In the genomic region with DNA sequence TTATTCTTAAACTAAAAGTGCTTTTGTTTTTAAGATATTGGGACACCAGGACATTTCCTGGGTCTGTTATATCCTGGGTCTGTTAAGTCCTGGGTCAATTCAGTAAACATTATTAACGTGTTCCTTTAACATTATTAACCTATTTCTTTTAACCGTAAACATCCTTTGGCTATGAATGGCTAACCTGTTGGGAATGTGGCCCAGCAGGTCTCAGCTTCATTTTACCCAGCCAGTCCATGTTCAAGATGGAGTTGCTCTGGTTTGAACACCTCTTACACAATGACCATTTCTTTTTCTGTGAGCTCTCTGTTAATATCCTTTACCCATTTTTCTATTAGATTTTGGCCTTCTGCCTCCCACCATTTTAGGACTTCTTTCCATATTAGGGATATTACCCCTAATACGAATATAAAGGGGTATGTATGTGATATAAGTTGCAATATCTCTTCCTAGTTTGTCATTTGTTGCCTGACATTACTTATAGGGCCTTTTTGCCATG, we compare ENCODE assay signal across 23 cellular contexts.
DNase-seq lines count a peak whose midpoint lies in the region; ATAC-seq, FAIRE-seq and TF ChIP-seq lines count a peak whose summit lies in the region.
"Had no signal": no experiment of that assay in that cellular context is flagged by ENCODE, and none has a peak within 500 bp of the region (broad histone marks: within the 10 kb centered on the region; RNA-seq: fewer than 3 reads in every experiment).

No MANE protein-coding gene starts in this region.

- H3F3A ChIP-seq in smooth muscle cell (ENCODE audit: low read depth) = no peaks in the 10 kb centered on the region

- no peaks in the 10 kb centered on the region for H3K79me2 ChIP-seq in smooth muscle cell (ENCODE audit: low read depth)

- no peak overlapping the region for H3K27ac ChIP-seq in RWPE1
- no peak overlapping the region for H3K27ac ChIP-seq in foreskin keratinocyte
- peak overlapping the region; percentile 17 for H3K27ac ChIP-seq in smooth muscle cell (ENCODE audit: low read depth)
- H3K27ac ChIP-seq: SK-N-MC had no signal

- H3K4me3 ChIP-seq in smooth muscle cell = no peak overlapping the region
- H3K4me3 ChIP-seq: GM12878, GM23338, HAP-1, SK-N-MC had no signal

- H3K4me2 ChIP-seq in smooth muscle cell = no peak overlapping the region
- H3K4me2 ChIP-seq: GM23338 had no signal

- peaks cover 8% of the 10 kb centered on the region for H3K9me3 Mint-ChIP-seq in nephron progenitor cell
- H3K9me3 Mint-ChIP-seq: GM23338 had no signal

- no peaks in the 10 kb centered on the region for H3K27me3 Mint-ChIP-seq in nephron progenitor cell (ENCODE audit: low read depth, poor library complexity)

- no peaks in the 10 kb centered on the region for H3K9me3 ChIP-seq in smooth muscle cell (replicated peaks; ENCODE audit: low read depth)
- H3K9me3 ChIP-seq: BE2C, HAP-1 had no signal

- TF ChIP-seq POLR2A in GM12891 (IDR thresholded peaks at IDR 0.05; ENCODE audit: low read depth, low read length) = no peak

- no peak overlapping the region for H3K4me3 Mint-ChIP-seq in nephron progenitor cell
- H3K4me3 Mint-ChIP-seq: GM23338 had no signal

- CTCF ChIA-PET in RWPE1 (lab: Yijun Ruan, JAX) = interaction anchor here (0.6 kb wide), 1 partner anchor 22 kb away, joined by 3 read pairs; no protein-coding TSS in a partner anchor

- H3K27me3 ChIP-seq in foreskin keratinocyte (no peaks in the 10 kb centered on the region), smooth muscle cell (ENCODE audit: low read depth) (no peaks in the 10 kb centered on the region)
- H3K27me3 ChIP-seq: BE2C had no signal

- no peak for FAIRE-seq in GM12891 (lab: Jason Lieb, UNC)
- FAIRE-seq: GM12878, HTR-8/SVneo had no signal

- peak; percentile 7 for DNase-seq in ELF-1 (ENCODE audit: low read depth, low spot score)
- peak; percentile 13 for DNase-seq in RWPE1 (ENCODE audit: low spot score)
- DNase-seq in foreskin keratinocyte = peak in 1 of 2 donors; percentile 61
- no peak for DNase-seq in smooth muscle cell (lab: John Stamatoyannopoulos, UW; ENCODE audit: unreplicated experiment)
- DNase-seq in OCI-M1 (lab: John Stamatoyannopoulos, UW) = no peak
- DNase-seq in nephron progenitor cell = no peak
- no peak for DNase-seq in GM12891 (ENCODE audit: insufficient read length, low spot score)
- DNase-seq: BE2C, DMS79, MV-4-11, NCI-H1105 treated with DMSO at 0.1 percent for 48 hours, NCI-H2029 treated with DMSO at 0.1 percent for 48 hours, NCI-H2171, NCI-H345, NCI-H524 treated with DMSO at 0.1 percent for 48 hours, NCI-H82, SHP77 treated with DMSO at 0.1 percent for 48 hours, SW 1271 had no signal

- H3K4me1 Mint-ChIP-seq in nephron progenitor cell = no peaks in the 10 kb centered on the region
- H3K4me1 Mint-ChIP-seq: GM23338 had no signal

- H3K27ac Mint-ChIP-seq in nephron progenitor cell = no peak overlapping the region
- H3K27ac Mint-ChIP-seq: GM23338 had no signal

- 72% methylated on average over 3 of the region's 3 CpGs for WGBS in smooth muscle cell (ENCODE audit: low lambda C conversion rate)

- POLR2A ChIA-PET in RWPE1 (lab: Yijun Ruan, JAX; ENCODE audit: low non-redundant PET) = no interaction called here

- TF ChIP-seq CTCF in RWPE1 (conservative IDR thresholded peaks at IDR 0.05; ENCODE audit: low read depth) = no peak
- TF ChIP-seq CTCF in foreskin keratinocyte (conservative IDR thresholded peaks at IDR 0.05) = no peak
- TF ChIP-seq CTCF in smooth muscle cell (IDR thresholded peaks at IDR 0.05; ENCODE audit: borderline replicate concordance, insufficient read depth, poor library complexity, severe bottlenecking) = no peak
- TF ChIP-seq CTCF in nephron progenitor cell (IDR thresholded peaks at IDR 0.05) = no peak

- H3K4me1 ChIP-seq in foreskin keratinocyte (peaks cover 7% of the 10 kb centered on the region), smooth muscle cell (ENCODE audit: low read depth) (no peaks in the 10 kb centered on the region)
- H3K4me1 ChIP-seq: BE2C, HAP-1 had no signal

- peak; percentile 67 for ATAC-seq in foreskin keratinocyte
- ATAC-seq: GM12878, GM23338 had no signal

- no peaks in the 10 kb centered on the region for H4K20me1 ChIP-seq in smooth muscle cell (ENCODE audit: low read depth)

- no peak overlapping the region for H2AFZ ChIP-seq in smooth muscle cell (ENCODE audit: low read depth)
- H2AFZ ChIP-seq: GM23338 had no signal

- H3K36me3 Mint-ChIP-seq in nephron progenitor cell (ENCODE audit: low read depth) = no peaks in the 10 kb centered on the region

- H3K9ac ChIP-seq in smooth muscle cell (ENCODE audit: low read depth) = no peak overlapping the region

- H3K36me3 ChIP-seq in smooth muscle cell (ENCODE audit: low read depth) = no peaks in the 10 kb centered on the region
- H3K36me3 ChIP-seq: BE2C, HAP-1 had no signal

TF ChIP-seq in GM12891, 5 proteins besides CTCF, POLR2A, EP300 and RAD21:
- TF ChIP-seq POU2F2 (IDR thresholded peaks at IDR 0.05; ENCODE audit: low read depth, low read length) (no peak), TAF1 (IDR thresholded peaks at IDR 0.05; ENCODE audit: low read depth, low read length) (no peak), SPI1 (IDR thresholded peaks at IDR 0.05; ENCODE audit: low read depth, low read length) (no peak), POLR2AphosphoS5 (IDR thresholded peaks at IDR 0.05; ENCODE audit: low read depth, low read length) (no peak), PAX5 (IDR thresholded peaks at IDR 0.05; ENCODE audit: insufficient read depth, low read length, severe bottlenecking) (no peak)

Comparison
In these comparisons a context has a peak if more than half of its experiments do, and no peak if none do; other contexts are left out.
1. DNase-seq: peak in ELF-1 (single experiment) and RWPE1 (single experiment); none in smooth muscle cell (single experiment), OCI-M1 (single experiment), nephron progenitor cell (single experiment) and GM12891 (single experiment).